ENCODE assay signal across 17 cellular contexts in genomic region chr10:103747193-103747865, GRCh38.
DNase-seq lines count a peak whose midpoint lies in the region; ATAC-seq, FAIRE-seq and TF ChIP-seq lines count a peak whose summit lies in the region.
"Had no signal": no experiment of that assay in that cellular context is flagged by ENCODE, and none has a peak within 500 bp of the region (broad histone marks: within the 10 kb centered on the region; RNA-seq: fewer than 3 reads in every experiment).

No MANE protein-coding gene starts in this region.

- H2BK120ac ChIP-seq in mesendoderm (ENCODE audit: low read depth, low read length): no peak overlapping the region

- H3K4me1 ChIP-seq in left ventricle myocardium inferior (peaks cover 63% of the 10 kb centered on the region), astrocyte (ENCODE audit: insufficient read depth, low read length) (peaks cover 21% of the 10 kb centered on the region), mesendoderm (ENCODE audit: control insufficient read depth, low read depth, low read length) (no peaks in the 10 kb centered on the region)

- H3K36me3 Mint-ChIP-seq in astrocyte (ENCODE audit: low read depth, unreplicated experiment) (peaks cover 5% of the 10 kb centered on the region), progenitor cell of endocrine pancreas (ENCODE audit: insufficient read depth) (no peaks in the 10 kb centered on the region)
- H3K36me3 Mint-ChIP-seq: brain, naive B cell had no signal

- TF ChIP-seq CTCF in left ventricle myocardium inferior (IDR thresholded peaks at IDR 0.05; ENCODE audit: borderline replicate concordance): no peak
- TF ChIP-seq CTCF in astrocyte (IDR thresholded peaks at IDR 0.05; ENCODE audit: insufficient read depth, low read depth, low read length): no peak
- TF ChIP-seq CTCF in omental fat pad (IDR thresholded peaks at IDR 0.05): no peak
- no peak for TF ChIP-seq CTCF in progenitor cell of endocrine pancreas (IDR thresholded peaks at IDR 0.05; ENCODE audit: unreplicated experiment)

- H3K9ac ChIP-seq in astrocyte (ENCODE audit: low read length) (no peak overlapping the region), mesendoderm (ENCODE audit: low read length) (no peak overlapping the region)

- ATAC-seq in GM21528 (IDR thresholded peaks at IDR 0.05; ENCODE audit: low FRiP score, unreplicated experiment) (no peak), omental fat pad (ENCODE audit: low FRiP score) (no peak)
- ATAC-seq: psoas muscle had no signal

- intact Hi-C loops in left ventricle myocardium inferior (cut with micrococcal nuclease) (no loop called here), cardiac septum (cut with DNase I) (no loop called here)

- no peaks in the 10 kb centered on the region for H3K27me3 ChIP-seq in left ventricle myocardium inferior (ENCODE audit: low read depth)
- H3K27me3 ChIP-seq in astrocyte (ENCODE audit: insufficient read depth, low read length): no peaks in the 10 kb centered on the region
- H3K27me3 ChIP-seq in mesendoderm (ENCODE audit: insufficient read depth, low read length, poor library complexity): no peaks in the 10 kb centered on the region
- H3K27me3 ChIP-seq: dorsolateral prefrontal cortex had no signal

- H2AFZ ChIP-seq in astrocyte (ENCODE audit: low read depth, low read length): peak overlapping the region; percentile 23

- no peak overlapping the region for H2BK15ac ChIP-seq in mesendoderm (replicated peaks; ENCODE audit: low read depth)

- H3K79me2 ChIP-seq in astrocyte (ENCODE audit: insufficient read depth, low read length) (no peaks in the 10 kb centered on the region), mesendoderm (ENCODE audit: control insufficient read depth, insufficient read depth, low read length) (no peaks in the 10 kb centered on the region)

- DNase-seq in left ventricle myocardium inferior: no peak
- no peak for DNase-seq in cardiac septum (ENCODE audit: low spot score)
- peak; percentile 59 for DNase-seq in astrocyte (ENCODE audit: low read depth)
- no peak for DNase-seq in mesendoderm
- DNase-seq in NCI-H1092 treated with DMSO at 0.1 percent for 48 hours (lab: John Stamatoyannopoulos, UW): no peak
- no peak for DNase-seq in omental fat pad (ENCODE audit: low spot score)
- DNase-seq in progenitor cell of endocrine pancreas (ENCODE audit: low spot score, unreplicated experiment): no peak
- DNase-seq: dorsolateral prefrontal cortex, hypothalamus, naive B cell, NCI-H187, NCI-H526, psoas muscle had no signal

- H3K36me3 ChIP-seq in left ventricle myocardium inferior (no peaks in the 10 kb centered on the region), astrocyte (ENCODE audit: insufficient read depth, low read length) (no peaks in the 10 kb centered on the region), mesendoderm (ENCODE audit: control insufficient read depth, insufficient read depth, low read length) (no peaks in the 10 kb centered on the region)

- H3K27ac ChIP-seq in left ventricle myocardium inferior (replicated peaks) (peak overlapping the region; percentile 70), astrocyte (ENCODE audit: low read depth, low read length) (no peak overlapping the region), mesendoderm (ENCODE audit: low read depth, low read length) (no peak overlapping the region)
- H3K27ac ChIP-seq: dorsolateral prefrontal cortex had no signal

- H3K27me3 Mint-ChIP-seq in astrocyte (ENCODE audit: low read depth, unreplicated experiment) (peaks cover under 1% of the 10 kb centered on the region), progenitor cell of endocrine pancreas (no peaks in the 10 kb centered on the region)
- H3K27me3 Mint-ChIP-seq: brain had no signal

- no peak overlapping the region for H2BK5ac ChIP-seq in mesendoderm (ENCODE audit: low read length)

- no peaks in the 10 kb centered on the region for H4K20me1 ChIP-seq in astrocyte (ENCODE audit: insufficient read depth, low read length)

- H3K4me1 Mint-ChIP-seq in astrocyte (ENCODE audit: low read depth, unreplicated experiment): peaks cover 28% of the 10 kb centered on the region
- H3K4me1 Mint-ChIP-seq in progenitor cell of endocrine pancreas (ENCODE audit: low read depth): peaks cover 4% of the 10 kb centered on the region

- H3K4me2 ChIP-seq in astrocyte (ENCODE audit: low read length): peak overlapping the region; percentile 47
- H3K4me2 ChIP-seq in mesendoderm (ENCODE audit: low read length): no peak overlapping the region

- no peak overlapping the region for H4K8ac ChIP-seq in mesendoderm (ENCODE audit: low read depth, low read length)

- no peak overlapping the region for H3K23ac ChIP-seq in mesendoderm (ENCODE audit: low read length)

- no peak overlapping the region for H4K5ac ChIP-seq in mesendoderm (ENCODE audit: low read length)

- H3K9me3 Mint-ChIP-seq in astrocyte (ENCODE audit: unreplicated experiment): no peaks in the 10 kb centered on the region
- H3K9me3 Mint-ChIP-seq in progenitor cell of endocrine pancreas (ENCODE audit: low read depth): no peaks in the 10 kb centered on the region

- no peak overlapping the region for H3K27ac Mint-ChIP-seq in astrocyte (ENCODE audit: unreplicated experiment)
- no peak overlapping the region for H3K27ac Mint-ChIP-seq in progenitor cell of endocrine pancreas
- H3K27ac Mint-ChIP-seq: naive B cell had no signal

- no peak overlapping the region for H3K18ac ChIP-seq in mesendoderm (ENCODE audit: low read length)

- H3K4me3 ChIP-seq in left ventricle myocardium inferior (no peak overlapping the region), astrocyte (ENCODE audit: insufficient read depth, low read depth, low read length) (no peak overlapping the region), mesendoderm (ENCODE audit: low read length) (no peak overlapping the region)
- H3K4me3 ChIP-seq: dorsolateral prefrontal cortex, psoas muscle had no signal

- no peaks in the 10 kb centered on the region for H3K79me1 ChIP-seq in mesendoderm (ENCODE audit: low read length)

- H3K56ac ChIP-seq in mesendoderm (ENCODE audit: low read length): peak overlapping the region; percentile 8

- H3K4me3 Mint-ChIP-seq in astrocyte (ENCODE audit: unreplicated experiment): no peak overlapping the region
- no peak overlapping the region for H3K4me3 Mint-ChIP-seq in progenitor cell of endocrine pancreas (ENCODE audit: low read depth)
- H3K4me3 Mint-ChIP-seq: brain, naive B cell had no signal

- no peak overlapping the region for H2AK5ac ChIP-seq in mesendoderm (ENCODE audit: low read length)

- H3K9me3 ChIP-seq in left ventricle myocardium inferior (replicated peaks) (no peaks in the 10 kb centered on the region), astrocyte (ENCODE audit: insufficient read depth, low read depth, low read length) (no peaks in the 10 kb centered on the region)
- H3K9me3 ChIP-seq: psoas muscle had no signal

- H3K4ac ChIP-seq in mesendoderm (ENCODE audit: low read depth, low read length): no peak overlapping the region

- FAIRE-seq in astrocyte (lab: Jason Lieb, UNC): no peak
- FAIRE-seq: G401.6, RCC 7860 had no signal

- no CpG with 5 or more reads among the region's 14 CpGs for WGBS in mesendoderm (ENCODE audit: extremely low coverage, insufficient coverage, low lambda C conversion rate)
